8 cellular contexts compared by ENCODE assay signal in genomic region chr5:135551593-135552447, GRCh38. TPM values are rescaled to one million over a fixed set of nuclear protein-coding genes. Genes with fewer than 3 reads are reported as not detected.
DNase-seq lines count a peak whose midpoint lies in the region; ATAC-seq and TF ChIP-seq lines count a peak whose summit lies in the region.
"Had no signal": no experiment of that assay in that cellular context is flagged by ENCODE, and none has a peak within 500 bp of the region (broad histone marks: within the 10 kb centered on the region; RNA-seq: fewer than 3 reads in every experiment).

No MANE protein-coding gene starts in this region.

- no peak overlapping the region for H4K8ac ChIP-seq in mesenchymal stem cell (ENCODE audit: low read length)

- H2BK12ac ChIP-seq in mesenchymal stem cell (ENCODE audit: low read length in 2 of 2), result no peak overlapping the region

- H3K4me1 ChIP-seq in mesenchymal stem cell (ENCODE audit: control insufficient read depth, insufficient read depth, low read depth, low read length), result no peaks in the 10 kb centered on the region

- H3K36me3 ChIP-seq in mesenchymal stem cell (ENCODE audit: control insufficient read depth in 1 of 2, insufficient read depth in 2 of 2, low read depth in 1 of 2, low read length in 2 of 2), result no peaks in the 10 kb centered on the region

- H4K91ac ChIP-seq in mesenchymal stem cell (ENCODE audit: low read length), result no peak overlapping the region

- H2BK120ac ChIP-seq in mesenchymal stem cell (ENCODE audit: low read depth, low read length), result no peak overlapping the region

- DNase-seq in GM12865 (ENCODE audit: low read depth) (peak; percentile 77), NCI-H2227 treated with DMSO at 0.1 percent for 48 hours (lab: John Stamatoyannopoulos, UW) (peak; percentile 35), dorsolateral prefrontal cortex (peak in 9 of 10 donors; percentile 49 to 79 (median 71)), mesenchymal stem cell (peak; percentile 71)
- DNase-seq in activated CD4-positive, alpha-beta T cell treated with anti-CD3 and anti-CD28 coated beads for 4 hours, result peak; percentile 11 to 42
- peak; percentile 80 for DNase-seq in stimulated activated CD8-positive, alpha-beta memory T cell treated with anti-CD3 and anti-CD28 coated beads, Interleukin-4, amount 100 ng/mL, for 48 hours

- no peak overlapping the region for H2AK5ac ChIP-seq in mesenchymal stem cell (ENCODE audit: low read length, severe bottlenecking)

- no peak overlapping the region for H3K14ac ChIP-seq in mesenchymal stem cell (ENCODE audit: low read length in 2 of 2)

- no peaks in the 10 kb centered on the region for H3K79me1 ChIP-seq in mesenchymal stem cell (replicated peaks; ENCODE audit: low read length, poor library complexity, severe bottlenecking)

- peak; percentile 76 for ATAC-seq in HG02973 (IDR thresholded peaks at IDR 0.05; ENCODE audit: unreplicated experiment)

- H3K23ac ChIP-seq in mesenchymal stem cell (ENCODE audit: low read length in 2 of 2), result no peak overlapping the region

- TF ChIP-seq CTCF in GM12865 (IDR thresholded peaks at IDR 0.05; ENCODE audit: insufficient read depth, low read depth, low read length, missing control alignments) (peak; percentile 76), dorsolateral prefrontal cortex (IDR thresholded peaks at IDR 0.05 in 54 of 56, conservative IDR thresholded peaks at IDR 0.05 in 2 of 56; ENCODE audit: low read depth in 1 of 56, partially characterized antibody in 56 of 56) (peak; percentile 81 to 99 (median 92))

- H3K9ac ChIP-seq in mesenchymal stem cell (ENCODE audit: low read length), result no peak overlapping the region

- H3K27me3 ChIP-seq in dorsolateral prefrontal cortex, result peaks cover 0 to 51% (median 12%) of the 10 kb centered on the region in 45 donors
- H3K27me3 ChIP-seq in mesenchymal stem cell (ENCODE audit: control insufficient read depth in 1 of 2, insufficient read depth in 1 of 2, low read length in 2 of 2), result peaks cover 60 to 66% of the 10 kb centered on the region in 2 experiments

- H3K4me3 ChIP-seq in GM12865 (ENCODE audit: low read depth, low read length) (no peak overlapping the region), dorsolateral prefrontal cortex (no peak overlapping the region), mesenchymal stem cell (ENCODE audit: insufficient read depth in 1 of 2, low read depth in 1 of 2, low read length in 2 of 2) (no peak overlapping the region)

- H3K4ac ChIP-seq in mesenchymal stem cell (ENCODE audit: low read depth in 1 of 2, low read length in 2 of 2), result no peak overlapping the region

- H3K27ac ChIP-seq in dorsolateral prefrontal cortex (no peak overlapping the region), mesenchymal stem cell (ENCODE audit: low read length, poor library complexity, severe bottlenecking) (no peak overlapping the region)
- H3K27ac ChIP-seq: epithelial cell of prostate had no signal

- H2AFZ ChIP-seq in mesenchymal stem cell (ENCODE audit: low read depth, low read length), result no peak overlapping the region

- H2BK5ac ChIP-seq in mesenchymal stem cell (ENCODE audit: low read depth, low read length, poor library complexity, severe bottlenecking), result no peak overlapping the region

- intact Hi-C loops in dorsolateral prefrontal cortex (cut with DNase I), result loop anchor here (1.0 to 10.0 kb wide), 3 partner anchors 85 to 663 kb away; no protein-coding TSS in a partner anchor

- WGBS in mesenchymal stem cell, result 28% methylated on average over 12 of the region's 15 CpGs

- H3K18ac ChIP-seq in mesenchymal stem cell (ENCODE audit: low read depth in 1 of 2, low read length in 2 of 2), result no peak overlapping the region

- no peak overlapping the region for H2BK15ac ChIP-seq in mesenchymal stem cell (ENCODE audit: low read depth, poor library complexity, severe bottlenecking)

- H3K4me2 ChIP-seq in mesenchymal stem cell (ENCODE audit: low read length, poor library complexity, severe bottlenecking), result no peak overlapping the region

- H3K9me3 ChIP-seq in mesenchymal stem cell (ENCODE audit: control insufficient read depth, low read length), result no peaks in the 10 kb centered on the region

RNA-seq across cellular contexts. Expression of gene NEUROG1, which starts 16.1 kb away (rescaled TPM):
- total RNA-seq in dorsolateral prefrontal cortex, result not detected
- not detected for polyA plus RNA-seq in mesenchymal stem cell (2013, experiment 1 of 2)
- polyA plus RNA-seq in mesenchymal stem cell (2013, experiment 2 of 2), result not detected

RNA-seq across cellular contexts. Expression of gene CXCL14, which starts 27.0 kb away (rescaled TPM):
- total RNA-seq in dorsolateral prefrontal cortex, result 100 to 1,000 TPM in 3 of 120 experiments, 10 to 100 TPM in 116, 1 to 10 TPM in 1; 8.6 to 119 (median 41.0) TPM
- 1.2 TPM for polyA plus RNA-seq in mesenchymal stem cell (2013, experiment 1 of 2)
- polyA plus RNA-seq in mesenchymal stem cell (2013, experiment 2 of 2), result 1.2 TPM

Comparison
In these comparisons a context has a peak if more than half of its experiments do, and no peak if none do; other contexts are left out.
1. DNase-seq: peak in every context shown above with its lines; median percentile 80 in stimulated activated CD8-positive, alpha-beta memory T cell treated with anti-CD3 and anti-CD28 coated beads, Interleukin-4, amount 100 ng/mL, for 48 hours; 77 in GM12865; 71 in dorsolateral prefrontal cortex; 71 in mesenchymal stem cell; 35 in NCI-H2227 treated with DMSO at 0.1 percent for 48 hours; 26 in activated CD4-positive, alpha-beta T cell treated with anti-CD3 and anti-CD28 coated beads for 4 hours.